Comparison of ENCODE assay signal across 1 cellular context in genomic region chr1:159900086-159900680, GRCh38.
TF ChIP-seq lines count a peak whose summit lies in the region.

A gene with protein sequence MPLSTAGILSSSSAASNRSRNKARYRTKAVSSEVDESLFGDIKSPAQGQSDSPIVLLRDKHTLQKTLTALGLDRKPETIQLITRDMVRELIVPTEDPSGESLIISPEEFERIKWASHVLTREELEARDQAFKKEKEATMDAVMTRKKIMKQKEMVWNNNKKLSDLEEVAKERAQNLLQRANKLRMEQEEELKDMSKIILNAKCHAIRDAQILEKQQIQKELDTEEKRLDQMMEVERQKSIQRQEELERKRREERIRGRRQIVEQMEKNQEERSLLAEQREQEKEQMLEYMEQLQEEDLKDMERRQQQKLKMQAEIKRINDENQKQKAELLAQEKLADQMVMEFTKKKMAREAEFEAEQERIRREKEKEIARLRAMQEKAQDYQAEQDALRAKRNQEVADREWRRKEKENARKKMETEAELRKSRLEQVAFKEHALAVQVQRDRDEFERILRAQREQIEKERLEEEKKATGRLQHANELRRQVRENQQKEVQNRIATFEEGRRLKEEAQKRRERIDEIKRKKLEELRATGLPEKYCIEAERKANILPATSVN (minus strand): TSS chr1:159900165. CDS start chr1:159900098, 67 bp downstream.

TF ChIP-seq in A549, 52 proteins besides CTCF, POLR2A, EP300 and RAD21 (continued from another document):
- no peak for TF ChIP-seq HMGXB4 (CRISPR knock-in tag; IDR thresholded peaks at IDR 0.05; ENCODE audit: borderline replicate concordance)
- TF ChIP-seq BHLHE40 (IDR thresholded peaks at IDR 0.05; ENCODE audit: low read depth, low read length) = no peak
- TF ChIP-seq HEYL (CRISPR knock-in tag; IDR thresholded peaks at IDR 0.05) = no peak
- no peak for TF ChIP-seq SMC3 (IDR thresholded peaks at IDR 0.05)
- TF ChIP-seq HOXB5 (CRISPR knock-in tag; IDR thresholded peaks at IDR 0.05) = no peak
